1 cellular context compared by ENCODE assay signal in the genomic region with DNA sequence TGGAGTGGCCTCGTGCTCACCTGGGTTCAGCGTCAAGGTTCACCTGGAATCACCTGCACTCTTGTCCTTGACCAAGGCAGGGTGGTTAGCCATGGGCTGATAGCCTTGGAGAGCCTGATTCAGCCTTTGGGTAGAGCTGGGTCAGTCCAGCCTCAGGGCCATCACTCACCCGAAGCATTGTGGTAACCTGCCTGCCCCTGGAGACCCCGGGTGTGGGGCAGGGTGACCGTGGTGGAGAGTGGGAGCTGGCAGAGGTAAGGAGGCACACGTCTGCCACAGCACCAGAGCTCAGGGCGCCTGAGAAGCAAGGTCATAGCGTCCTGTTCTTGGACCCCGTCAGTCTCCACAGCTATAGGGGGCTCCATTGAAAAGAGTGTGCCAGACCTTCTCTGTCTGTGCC.
TF ChIP-seq lines count a peak whose summit lies in the region.

No MANE protein-coding gene starts in this region.

TF ChIP-seq in GM23338, 12 proteins besides CTCF, POLR2A, EP300 and RAD21 (continued from another document):
- TF ChIP-seq, protein P1, sequence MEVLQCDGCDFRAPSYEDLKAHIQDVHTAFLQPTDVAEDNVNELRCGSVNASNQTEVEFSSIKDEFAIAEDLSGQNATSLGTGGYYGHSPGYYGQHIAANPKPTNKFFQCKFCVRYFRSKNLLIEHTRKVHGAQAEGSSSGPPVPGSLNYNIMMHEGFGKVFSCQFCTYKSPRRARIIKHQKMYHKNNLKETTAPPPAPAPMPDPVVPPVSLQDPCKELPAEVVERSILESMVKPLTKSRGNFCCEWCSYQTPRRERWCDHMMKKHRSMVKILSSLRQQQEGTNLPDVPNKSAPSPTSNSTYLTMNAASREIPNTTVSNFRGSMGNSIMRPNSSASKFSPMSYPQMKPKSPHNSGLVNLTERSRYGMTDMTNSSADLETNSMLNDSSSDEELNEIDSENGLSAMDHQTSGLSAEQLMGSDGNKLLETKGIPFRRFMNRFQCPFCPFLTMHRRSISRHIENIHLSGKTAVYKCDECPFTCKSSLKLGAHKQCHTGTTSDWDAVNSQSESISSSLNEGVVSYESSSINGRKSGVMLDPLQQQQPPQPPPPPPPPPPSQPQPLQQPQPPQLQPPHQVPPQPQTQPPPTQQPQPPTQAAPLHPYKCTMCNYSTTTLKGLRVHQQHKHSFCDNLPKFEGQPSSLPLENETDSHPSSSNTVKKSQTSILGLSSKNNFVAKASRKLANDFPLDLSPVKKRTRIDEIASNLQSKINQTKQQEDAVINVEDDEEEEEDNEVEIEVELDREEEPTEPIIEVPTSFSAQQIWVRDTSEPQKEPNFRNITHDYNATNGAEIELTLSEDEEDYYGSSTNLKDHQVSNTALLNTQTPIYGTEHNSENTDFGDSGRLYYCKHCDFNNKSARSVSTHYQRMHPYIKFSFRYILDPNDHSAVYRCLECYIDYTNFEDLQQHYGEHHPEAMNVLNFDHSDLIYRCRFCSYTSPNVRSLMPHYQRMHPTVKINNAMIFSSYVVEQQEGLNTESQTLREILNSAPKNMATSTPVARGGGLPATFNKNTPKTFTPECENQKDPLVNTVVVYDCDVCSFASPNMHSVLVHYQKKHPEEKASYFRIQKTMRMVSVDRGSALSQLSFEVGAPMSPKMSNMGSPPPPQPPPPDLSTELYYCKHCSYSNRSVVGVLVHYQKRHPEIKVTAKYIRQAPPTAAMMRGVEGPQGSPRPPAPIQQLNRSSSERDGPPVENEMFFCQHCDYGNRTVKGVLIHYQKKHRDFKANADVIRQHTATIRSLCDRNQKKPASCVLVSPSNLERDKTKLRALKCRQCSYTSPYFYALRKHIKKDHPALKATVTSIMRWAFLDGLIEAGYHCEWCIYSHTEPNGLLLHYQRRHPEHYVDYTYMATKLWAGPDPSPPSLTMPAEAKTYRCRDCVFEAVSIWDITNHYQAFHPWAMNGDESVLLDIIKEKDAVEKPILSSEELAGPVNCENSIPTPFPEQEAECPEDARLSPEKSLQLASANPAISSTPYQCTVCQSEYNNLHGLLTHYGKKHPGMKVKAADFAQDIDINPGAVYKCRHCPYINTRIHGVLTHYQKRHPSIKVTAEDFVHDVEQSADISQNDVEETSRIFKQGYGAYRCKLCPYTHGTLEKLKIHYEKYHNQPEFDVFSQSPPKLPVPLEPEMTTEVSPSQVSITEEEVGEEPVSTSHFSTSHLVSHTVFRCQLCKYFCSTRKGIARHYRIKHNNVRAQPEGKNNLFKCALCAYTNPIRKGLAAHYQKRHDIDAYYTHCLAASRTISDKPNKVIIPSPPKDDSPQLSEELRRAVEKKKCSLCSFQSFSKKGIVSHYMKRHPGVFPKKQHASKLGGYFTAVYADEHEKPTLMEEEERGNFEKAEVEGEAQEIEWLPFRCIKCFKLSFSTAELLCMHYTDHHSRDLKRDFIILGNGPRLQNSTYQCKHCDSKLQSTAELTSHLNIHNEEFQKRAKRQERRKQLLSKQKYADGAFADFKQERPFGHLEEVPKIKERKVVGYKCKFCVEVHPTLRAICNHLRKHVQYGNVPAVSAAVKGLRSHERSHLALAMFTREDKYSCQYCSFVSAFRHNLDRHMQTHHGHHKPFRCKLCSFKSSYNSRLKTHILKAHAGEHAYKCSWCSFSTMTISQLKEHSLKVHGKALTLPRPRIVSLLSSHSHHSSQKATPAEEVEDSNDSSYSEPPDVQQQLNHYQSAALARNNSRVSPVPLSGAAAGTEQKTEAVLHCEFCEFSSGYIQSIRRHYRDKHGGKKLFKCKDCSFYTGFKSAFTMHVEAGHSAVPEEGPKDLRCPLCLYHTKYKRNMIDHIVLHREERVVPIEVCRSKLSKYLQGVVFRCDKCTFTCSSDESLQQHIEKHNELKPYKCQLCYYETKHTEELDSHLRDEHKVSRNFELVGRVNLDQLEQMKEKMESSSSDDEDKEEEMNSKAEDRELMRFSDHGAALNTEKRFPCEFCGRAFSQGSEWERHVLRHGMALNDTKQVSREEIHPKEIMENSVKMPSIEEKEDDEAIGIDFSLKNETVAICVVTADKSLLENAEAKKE (CRISPR knock-in tag; IDR thresholded peaks at IDR 0.05): no peak
- TF ChIP-seq CREB1 (CRISPR knock-in tag; IDR thresholded peaks at IDR 0.05; ENCODE audit: low read depth): no peak
- no peak for TF ChIP-seq POLR2AphosphoS5 (IDR thresholded peaks at IDR 0.05; ENCODE audit: low read depth)
- no peak for TF ChIP-seq ZNF114 (CRISPR knock-in tag; IDR thresholded peaks at IDR 0.05)
- TF ChIP-seq STAT1 (IDR thresholded peaks at IDR 0.05; ENCODE audit: unreplicated experiment): no peak
- no peak for TF ChIP-seq EZH2 (IDR thresholded peaks at IDR 0.05; ENCODE audit: low read depth, unreplicated experiment)
- TF ChIP-seq NANOG (IDR thresholded peaks at IDR 0.05; ENCODE audit: borderline replicate concordance): no peak
- TF ChIP-seq, protein P2, sequence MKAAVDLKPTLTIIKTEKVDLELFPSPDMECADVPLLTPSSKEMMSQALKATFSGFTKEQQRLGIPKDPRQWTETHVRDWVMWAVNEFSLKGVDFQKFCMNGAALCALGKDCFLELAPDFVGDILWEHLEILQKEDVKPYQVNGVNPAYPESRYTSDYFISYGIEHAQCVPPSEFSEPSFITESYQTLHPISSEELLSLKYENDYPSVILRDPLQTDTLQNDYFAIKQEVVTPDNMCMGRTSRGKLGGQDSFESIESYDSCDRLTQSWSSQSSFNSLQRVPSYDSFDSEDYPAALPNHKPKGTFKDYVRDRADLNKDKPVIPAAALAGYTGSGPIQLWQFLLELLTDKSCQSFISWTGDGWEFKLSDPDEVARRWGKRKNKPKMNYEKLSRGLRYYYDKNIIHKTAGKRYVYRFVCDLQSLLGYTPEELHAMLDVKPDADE (IDR thresholded peaks at IDR 0.05): no peak
- TF ChIP-seq JUNB (IDR thresholded peaks at IDR 0.05; ENCODE audit: unreplicated experiment): no peak
